Comparison of ENCODE assay signal across 39 cellular contexts in genomic region chr14:60116181-60116580, GRCh38. TPM values are rescaled to one million over a fixed set of nuclear protein-coding genes. Genes with fewer than 3 reads are reported as not detected.
DNase-seq lines count a peak whose midpoint lies in the region; ATAC-seq, FAIRE-seq and TF ChIP-seq lines count a peak whose summit lies in the region.
"Had no signal": no experiment of that assay in that cellular context is flagged by ENCODE, and none has a peak within 500 bp of the region (broad histone marks: within the 10 kb centered on the region; RNA-seq: fewer than 3 reads in every experiment).

No MANE protein-coding gene starts in this region.

- H4K91ac ChIP-seq in IMR-90 (ENCODE audit: insufficient read depth, low read depth, low read length) (no peak overlapping the region), mesenchymal stem cell (ENCODE audit: low read length) (no peak overlapping the region)

- H4K8ac ChIP-seq in IMR-90 (ENCODE audit: low read depth in 2 of 2, low read length in 2 of 2) (no peak overlapping the region), mesenchymal stem cell (ENCODE audit: low read length) (no peak overlapping the region)

- H3K9ac ChIP-seq in IMR-90 (ENCODE audit: low read depth, low read length) (no peak overlapping the region), mesenchymal stem cell (ENCODE audit: low read length) (no peak overlapping the region), HepG2 (ENCODE audit: insufficient read depth, low read depth, low read length) (no peak overlapping the region)
- H3K9ac ChIP-seq: BLaER1 treated with 17β-estradiol and CSF1 and Interleukin-3, amounts not matched to agents 10 nM and 100 nM; KMS-11; parathyroid adenoma had no signal

- DNase-seq in GM12891 (ENCODE audit: insufficient read length, low spot score): no peak
- DNase-seq in IMR-90: peak; percentile 26
- peak; percentile 91 for DNase-seq in epithelial cell of esophagus (ENCODE audit: low read depth)
- DNase-seq in mesenchymal stem cell: peak; percentile 75
- DNase-seq in T1000 (lab: John Stamatoyannopoulos, UW): no peak
- no peak for DNase-seq in hypothalamus (lab: John Stamatoyannopoulos, UW)
- no peak for DNase-seq in HepG2 (ENCODE audit: low spot score)
- DNase-seq: activated CD4-positive, alpha-beta T cell treated with anti-CD3 and anti-CD28 coated beads for 48 hours; activated effector memory CD4-positive, alpha-beta T cell treated with Interleukin-2 at 50 U/mL for 16 hours; anterior cingulate cortex; Calu3; colonic mucosa; DMS79 treated with DMSO at 0.1 percent for 48 hours; effector CD4-positive, alpha-beta T cell; foreskin melanocyte; GOT3; heart right ventricle; left cardiac atrium; MG63; NCI-H1417 treated with DMSO at 0.1 percent for 48 hours; NCI-H2081; NCI-H2227 treated with DMSO at 0.1 percent for 48 hours; NCI-H69; retina; SJCRH30; stimulated activated naive CD4-positive, alpha-beta T cell treated with Interleukin-2 at 50 U/mL for 16 hours; SW 1271; upper lobe of left lung had no signal

- H2AFZ ChIP-seq in IMR-90 (replicated peaks; ENCODE audit: low read length, poor library complexity) (no peak overlapping the region), mesenchymal stem cell (ENCODE audit: low read depth, low read length) (no peak overlapping the region), HepG2 (ENCODE audit: low read length) (no peak overlapping the region)
- H2AFZ ChIP-seq: parathyroid adenoma had no signal

- H2BK120ac ChIP-seq in IMR-90 (ENCODE audit: low read depth, low read length) (no peak overlapping the region), mesenchymal stem cell (ENCODE audit: low read depth, low read length) (no peak overlapping the region)

- peak; percentile 5 for FAIRE-seq in GM12891 (lab: Jason Lieb, UNC)
- no peak for FAIRE-seq in HepG2 (lab: Jason Lieb, UNC)
- FAIRE-seq: GM18507 had no signal

- in situ Hi-C loops in IMR-90 (cut with MboI; ENCODE audit: low sequenced_read_pairs) (no loop called here), HepG2 (cut with HindIII; ENCODE audit: extremely low pct_ligation_motif_present, low pct_unique_long_range_greater_than_20kb) (no loop called here)

- H3K18ac ChIP-seq in IMR-90 (ENCODE audit: low read depth, low read length): no peak overlapping the region
- H3K18ac ChIP-seq in mesenchymal stem cell (ENCODE audit: low read depth in 1 of 2, low read length in 2 of 2): no peak overlapping the region

- H3K27me3 ChIP-seq in IMR-90 (ENCODE audit: control insufficient read depth, insufficient read depth, low read length): no peaks in the 10 kb centered on the region
- H3K27me3 ChIP-seq in mesenchymal stem cell (ENCODE audit: control insufficient read depth in 1 of 2, insufficient read depth in 1 of 2, low read length in 2 of 2): no peaks in the 10 kb centered on the region
- no peaks in the 10 kb centered on the region for H3K27me3 ChIP-seq in HepG2 (ENCODE audit: control insufficient read depth in 1 of 2, insufficient read depth in 2 of 2, low read length in 2 of 2)
- H3K27me3 ChIP-seq: BLaER1 treated with 17β-estradiol and CSF1 and Interleukin-3, amounts not matched to agents 10 nM and 100 nM; cardiac muscle cell; colonic mucosa; heart right ventricle; MG63; SJCRH30; suprapubic skin; upper lobe of left lung had no signal

- H3K23ac ChIP-seq in IMR-90 (ENCODE audit: low read depth, low read length) (no peak overlapping the region), mesenchymal stem cell (ENCODE audit: low read length in 2 of 2) (no peak overlapping the region)

- H3K4ac ChIP-seq in IMR-90 (ENCODE audit: low read depth, low read length): no peak overlapping the region
- no peak overlapping the region for H3K4ac ChIP-seq in mesenchymal stem cell (ENCODE audit: low read depth in 1 of 2, low read length in 2 of 2)

- TF ChIP-seq EP300 in HepG2 (IDR thresholded peaks at IDR 0.05; ENCODE audit: low read depth in 2 of 2, low read length in 2 of 2) (no peak), HepG2 (CRISPR knock-in tag; IDR thresholded peaks at IDR 0.05; ENCODE audit: borderline replicate concordance) (no peak)

- H3K27ac Mint-ChIP-seq in activated T-helper 17 cell treated with anti-CD3 and anti-CD28 coated beads, Interleukin-2, amount 50 U/mL, for 72 hours: no peak overlapping the region
- H3K27ac Mint-ChIP-seq: activated naive CD4-positive, alpha-beta T cell treated with anti-CD3 and anti-CD28 coated beads, Interleukin-2, amount 50 U/mL, for 72 hours; memory B cell had no signal

- no peak overlapping the region for H2BK5ac ChIP-seq in IMR-90 (ENCODE audit: low read depth, low read length, poor library complexity, severe bottlenecking)
- no peak overlapping the region for H2BK5ac ChIP-seq in mesenchymal stem cell (ENCODE audit: low read depth, low read length, poor library complexity, severe bottlenecking)

- H3K27me3 Mint-ChIP-seq in activated T-helper 17 cell treated with anti-CD3 and anti-CD28 coated beads, Interleukin-2, amount 50 U/mL, for 72 hours: no peaks in the 10 kb centered on the region
- H3K27me3 Mint-ChIP-seq: memory B cell had no signal

- no peak overlapping the region for H3K56ac ChIP-seq in IMR-90 (ENCODE audit: extremely low read depth, insufficient read depth, low read length)

- no peaks in the 10 kb centered on the region for H3K9me3 Mint-ChIP-seq in activated T-helper 17 cell treated with anti-CD3 and anti-CD28 coated beads, Interleukin-2, amount 50 U/mL, for 72 hours
- H3K9me3 Mint-ChIP-seq: activated naive CD4-positive, alpha-beta T cell treated with anti-CD3 and anti-CD28 coated beads, Interleukin-2, amount 50 U/mL, for 72 hours; memory B cell had no signal

- H3K4me2 ChIP-seq in IMR-90 (ENCODE audit: low read depth, low read length): no peak overlapping the region
- no peak overlapping the region for H3K4me2 ChIP-seq in mesenchymal stem cell (ENCODE audit: low read length, poor library complexity, severe bottlenecking)
- no peak overlapping the region for H3K4me2 ChIP-seq in HepG2 (ENCODE audit: low read depth, low read length)
- H3K4me2 ChIP-seq: KMS-11 had no signal

- TF ChIP-seq POLR2A in GM12891 (IDR thresholded peaks at IDR 0.05; ENCODE audit: low read depth, low read length) (no peak), IMR-90 (IDR thresholded peaks at IDR 0.05; ENCODE audit: low read depth, low read length) (no peak), HepG2 (IDR thresholded peaks at IDR 0.05; ENCODE audit: insufficient read depth in 1 of 2, low read depth in 2 of 2, low read length in 2 of 2) (no peak)

- TF ChIP-seq CTCF in IMR-90 (conservative IDR thresholded peaks at IDR 0.05; ENCODE audit: low read depth, low read length) (no peak), epithelial cell of esophagus (IDR thresholded peaks at IDR 0.05; ENCODE audit: insufficient read depth, low read depth, low read length, missing control alignments) (no peak), HepG2 (CRISPR knock-in tag; IDR thresholded peaks at IDR 0.05) (no peak)

- H3K14ac ChIP-seq in IMR-90 (replicated peaks; ENCODE audit: low read depth, low read length) (no peak overlapping the region), mesenchymal stem cell (ENCODE audit: low read length in 2 of 2) (no peak overlapping the region)

- POLR2A ChIA-PET in IMR-90 (lab: Charles Lee; ENCODE audit: unreplicated experiment) (no interaction called here), HepG2 (lab: Yijun Ruan, JAX) (no interaction called here)

- H2AK9ac ChIP-seq in IMR-90 (replicated peaks; ENCODE audit: low read depth, low read length, poor library complexity): no peak overlapping the region

- H3K4me1 ChIP-seq in IMR-90 (ENCODE audit: control insufficient read depth, insufficient read depth, low read length): no peaks in the 10 kb centered on the region
- H3K4me1 ChIP-seq in mesenchymal stem cell (ENCODE audit: control insufficient read depth, insufficient read depth, low read depth, low read length): no peaks in the 10 kb centered on the region
- no peaks in the 10 kb centered on the region for H3K4me1 ChIP-seq in HepG2 (ENCODE audit: insufficient read depth, low read length)
- H3K4me1 ChIP-seq: colonic mucosa, parathyroid adenoma, SJCRH30, suprapubic skin, upper lobe of left lung had no signal

- H4K20me1 ChIP-seq in IMR-90 (ENCODE audit: insufficient read depth, low read length) (no peaks in the 10 kb centered on the region; the same call in 1 of the 2 replicates), HepG2 (ENCODE audit: insufficient read depth, low read length) (no peaks in the 10 kb centered on the region)

- CTCF ChIA-PET in IMR-90 (lab: Yijun Ruan, JAX) (no interaction called here), HepG2 (lab: Yijun Ruan, JAX; ENCODE audit: low intra/inter-chr PET ratio, low total read pairs) (no interaction called here)

- H3K27ac ChIP-seq in IMR-90 (ENCODE audit: insufficient read depth, low read length): no peak overlapping the region
- no peak overlapping the region for H3K27ac ChIP-seq in mesenchymal stem cell (ENCODE audit: low read length, poor library complexity, severe bottlenecking)
- no peak overlapping the region for H3K27ac ChIP-seq in HepG2 (ENCODE audit: extremely low read length, insufficient read depth, low read length)
- H3K27ac ChIP-seq: BLaER1 treated with 17β-estradiol and CSF1 and Interleukin-3, amounts not matched to agents 10 nM and 100 nM; cardiac muscle cell; colonic mucosa; heart right ventricle; KMS-11; parathyroid adenoma; SJCRH30; skin epidermis; suprapubic skin; upper lobe of left lung had no signal

- H3K36me3 ChIP-seq in IMR-90 (ENCODE audit: control insufficient read depth, insufficient read depth, low read length): peaks cover 20% of the 10 kb centered on the region
- peaks cover 13 to 67% of the 10 kb centered on the region in 2 experiments for H3K36me3 ChIP-seq in mesenchymal stem cell (ENCODE audit: control insufficient read depth in 1 of 2, insufficient read depth in 2 of 2, low read depth in 1 of 2, low read length in 2 of 2)
- H3K36me3 ChIP-seq in HepG2 (replicated peaks in 1 of 2; ENCODE audit: control insufficient read depth in 1 of 2, insufficient read depth in 2 of 2, low read length in 2 of 2): peaks cover 3 to 41% of the 10 kb centered on the region in 2 experiments

- no peak overlapping the region for H4K5ac ChIP-seq in IMR-90 (ENCODE audit: low read depth, low read length)

- H3K4me1 Mint-ChIP-seq in activated T-helper 17 cell treated with anti-CD3 and anti-CD28 coated beads, Interleukin-2, amount 50 U/mL, for 72 hours: peaks cover 5% of the 10 kb centered on the region
- H3K4me1 Mint-ChIP-seq: memory B cell had no signal

- H3K9me3 ChIP-seq in IMR-90 (ENCODE audit: control insufficient read depth, insufficient read depth, low read length) (no peaks in the 10 kb centered on the region), mesenchymal stem cell (ENCODE audit: control insufficient read depth, low read length) (no peaks in the 10 kb centered on the region), HepG2 (ENCODE audit: low read length) (no peaks in the 10 kb centered on the region)
- H3K9me3 ChIP-seq: BLaER1 treated with 17β-estradiol and CSF1 and Interleukin-3, amounts not matched to agents 10 nM and 100 nM; colonic mucosa; heart right ventricle; MG63; SJCRH30; suprapubic skin; upper lobe of left lung had no signal

- peak; percentile 57 for ATAC-seq in IMR-90 (ENCODE audit: low read depth)
- no peak for ATAC-seq in activated T-helper 17 cell treated with anti-CD3 and anti-CD28 coated beads, Interleukin-2, amount 50 U/mL, for 72 hours (replicated peaks)
- no peak for ATAC-seq in HepG2
- ATAC-seq: activated naive CD4-positive, alpha-beta T cell treated with anti-CD3 and anti-CD28 coated beads, Interleukin-2, amount 50 U/mL, for 72 hours; heart right ventricle; left cardiac atrium; Panc1 had no signal

- no peak overlapping the region for H3K4me3 Mint-ChIP-seq in activated T-helper 17 cell treated with anti-CD3 and anti-CD28 coated beads, Interleukin-2, amount 50 U/mL, for 72 hours
- H3K4me3 Mint-ChIP-seq: memory B cell had no signal

- H2BK15ac ChIP-seq in IMR-90 (ENCODE audit: low read depth, low read length) (no peak overlapping the region), mesenchymal stem cell (ENCODE audit: low read depth, poor library complexity, severe bottlenecking) (no peak overlapping the region)

- H3K79me1 ChIP-seq in IMR-90 (ENCODE audit: low read depth in 1 of 2, low read length in 2 of 2) (peaks cover 22 to 28% of the 10 kb centered on the region in 2 experiments), mesenchymal stem cell (replicated peaks; ENCODE audit: low read length, poor library complexity, severe bottlenecking) (peaks cover 11% of the 10 kb centered on the region)

- dilution Hi-C loops in IMR-90 (cut with HindIII; ENCODE audit: low sequenced_read_pairs, unreplicated experiment): no loop called here

- H2AK5ac ChIP-seq in IMR-90 (ENCODE audit: low read depth, low read length) (no peak overlapping the region), mesenchymal stem cell (ENCODE audit: low read length, severe bottlenecking) (no peak overlapping the region)

- peaks cover 63% of the 10 kb centered on the region for H3K36me3 Mint-ChIP-seq in activated T-helper 17 cell treated with anti-CD3 and anti-CD28 coated beads, Interleukin-2, amount 50 U/mL, for 72 hours (ENCODE audit: low read depth)

- TF ChIP-seq RAD21 in IMR-90 (IDR thresholded peaks at IDR 0.05; ENCODE audit: low read length): no peak
- TF ChIP-seq RAD21 in HepG2 (CRISPR knock-in tag; IDR thresholded peaks at IDR 0.05): no peak

- peaks cover 3% of the 10 kb centered on the region for H3K79me2 ChIP-seq in HepG2 (ENCODE audit: insufficient read depth, low read length)

- 0 out of 2 replicates have a peak, but pooled peaks cover 3% of the 10 kb centered on the region for H3K9me1 ChIP-seq in IMR-90 (ENCODE audit: insufficient read depth, low read length)

- no peak overlapping the region for H2BK20ac ChIP-seq in IMR-90 (ENCODE audit: low read depth, low read length)

- intact Hi-C loops in IMR-90 (cut with micrococcal nuclease) (no loop called here), HepG2 (cut with micrococcal nuclease; ENCODE audit: unreplicated experiment) (no loop called here)

- no peak overlapping the region for H3K4me3 ChIP-seq in IMR-90 (ENCODE audit: insufficient read depth, low read depth, low read length)
- H3K4me3 ChIP-seq in epithelial cell of esophagus (ENCODE audit: low read length): no peak overlapping the region
- no peak overlapping the region for H3K4me3 ChIP-seq in mesenchymal stem cell (ENCODE audit: insufficient read depth in 1 of 2, low read depth in 1 of 2, low read length in 2 of 2)
- H3K4me3 ChIP-seq in HepG2 (replicated peaks in 1 of 3; ENCODE audit: insufficient read depth in 1 of 3, low read depth in 2 of 3, low read length in 3 of 3): no peak overlapping the region
- H3K4me3 ChIP-seq: BLaER1 treated with 17β-estradiol and CSF1 and Interleukin-3, amounts not matched to agents 10 nM and 100 nM; cardiac muscle cell; colonic mucosa; heart right ventricle; MG63; SJCRH30; skin epidermis; suprapubic skin; upper lobe of left lung had no signal

- BruUV-seq in IMR-90 (replicated peaks; lab: Mats Ljungman, UMichigan): no TSS peak
- BruUV-seq in HepG2 (replicated peaks; lab: Mats Ljungman, UMichigan): no TSS peak

- H2BK12ac ChIP-seq in mesenchymal stem cell (ENCODE audit: low read length in 2 of 2): no peak overlapping the region

- no CpG with 5 or more reads among the region's 4 CpGs for WGBS in IMR-90 (ENCODE audit: extremely low coverage in 2 of 2, insufficient read length in 1 of 2), 2 experiments
- 85% methylated on average over 3 of the region's 4 CpGs for WGBS in mesenchymal stem cell
- WGBS in HepG2 (ENCODE audit: low lambda C conversion rate): 91% methylated on average over 4 of the region's 4 CpGs

RNA-seq across cellular contexts. Expression of gene PCNX4, which starts 24.5 kb away (rescaled TPM):
- 14.2 TPM for polyA plus RNA-seq in GM12891 (2012; ENCODE audit: low read depth, missing spikeins)
- 128 and 151 TPM in 2 replicates for total RNA-seq in IMR-90 (2012; rRNA removed)
- 44.7 and 55.4 TPM in 2 replicates for polyA plus RNA-seq in IMR-90 (2012; rRNA removed)
- 34.3 and 60.9 TPM in 2 replicates for polyA plus RNA-seq in IMR-90 (2012; cell fraction: cytosol; rRNA removed)
- polyA plus RNA-seq in IMR-90 (2012; cell fraction: nucleus; rRNA removed; ENCODE audit: low replicate concordance): 64.5 and 76.9 TPM in 2 replicates
- polyA plus RNA-seq in mesenchymal stem cell (2013, experiment 1 of 2): 95.7 TPM
- 101 TPM for polyA plus RNA-seq in mesenchymal stem cell (2013, experiment 2 of 2)
- 10 to 100 TPM; 29.7 to 29.9 TPM for total RNA-seq in activated T-helper 17 cell treated with anti-CD3 and anti-CD28 coated beads, Interleukin-2, amount 50 U/mL, for 72 hours
- 30.0 and 43.0 TPM in 2 replicates for total RNA-seq in HepG2 (2016; rRNA removed; fragmentation: Illumina TruSeq; extraction: Trizol)
- 19.6 and 24.9 TPM in 2 replicates for total RNA-seq in HepG2 (2016; cell fraction: cytosol; rRNA removed; fragmentation: Illumina TruSeq; extraction: Trizol; ENCODE audit: low read depth)
- 33.4 and 40.0 TPM in 2 replicates for total RNA-seq in HepG2 (2016; cell fraction: insoluble cytoplasmic fraction; rRNA removed; fragmentation: Illumina TruSeq; extraction: Trizol)
- 31.6 and 37.0 TPM in 2 replicates for total RNA-seq in HepG2 (2016; cell fraction: membrane; rRNA removed; fragmentation: Illumina TruSeq; extraction: Trizol)
- 55.1 and 58.5 TPM in 2 replicates for total RNA-seq in HepG2 (2016; cell fraction: nucleus; rRNA removed; fragmentation: Illumina TruSeq; extraction: Trizol)
- polyA plus RNA-seq in HepG2 (2011; rRNA removed): 21.0 and 28.6 TPM in 2 replicates
- polyA plus RNA-seq in HepG2 (2011; cell fraction: cytosol; rRNA removed): 14.9 and 22.6 TPM in 2 replicates
- 41.6 and 44.6 TPM in 2 replicates for polyA plus RNA-seq in HepG2 (2011; cell fraction: nucleus; rRNA removed)
- polyA plus RNA-seq in HepG2 (2012): 10.7 and 17.0 TPM in 2 replicates
- polyA plus RNA-seq in HepG2 (2016; cell fraction: cytosol; fragmentation: Illumina TruSeq; extraction: Trizol; ENCODE audit: low read depth): 1.3 and 1.4 TPM in 2 replicates
- 28.1 and 29.8 TPM in 2 replicates for polyA plus RNA-seq in HepG2 (2016; cell fraction: insoluble cytoplasmic fraction; fragmentation: Illumina TruSeq; extraction: Trizol; ENCODE audit: low read depth)
- 5.9 and 6.1 TPM in 2 replicates for polyA plus RNA-seq in HepG2 (2016; cell fraction: membrane; fragmentation: Illumina TruSeq; extraction: Trizol; ENCODE audit: low read depth)
- 62.1 and 73.2 TPM in 2 replicates for polyA plus RNA-seq in HepG2 (2016; cell fraction: nucleus; fragmentation: Illumina TruSeq; extraction: Trizol; ENCODE audit: insufficient read depth, low read depth)
- 62.6 and 74.0 TPM in 2 replicates for polyA minus RNA-seq in HepG2 (2011; rRNA and poly(A)+ RNA removed; ENCODE audit: low replicate concordance)
- 18.1 and 18.8 TPM in 2 replicates for polyA minus RNA-seq in HepG2 (2011; cell fraction: cytosol; rRNA and poly(A)+ RNA removed)
- 105 and 123 TPM in 2 replicates for polyA minus RNA-seq in HepG2 (2011; cell fraction: nucleus; rRNA and poly(A)+ RNA removed)

RNA-seq across cellular contexts. Expression of gene DHRS7, which starts 49.0 kb away (rescaled TPM):
- 60.9 TPM for polyA plus RNA-seq in GM12891 (2012; ENCODE audit: low read depth, missing spikeins)
- total RNA-seq in IMR-90 (2012; rRNA removed): 50.2 and 56.7 TPM in 2 replicates
- polyA plus RNA-seq in IMR-90 (2012; rRNA removed): 30.3 and 33.9 TPM in 2 replicates
- 42.3 and 58.5 TPM in 2 replicates for polyA plus RNA-seq in IMR-90 (2012; cell fraction: cytosol; rRNA removed)
- 16.3 and 17.9 TPM in 2 replicates for polyA plus RNA-seq in IMR-90 (2012; cell fraction: nucleus; rRNA removed; ENCODE audit: low replicate concordance)
- 74.0 TPM for polyA plus RNA-seq in mesenchymal stem cell (2013, experiment 1 of 2)
- 76.4 TPM for polyA plus RNA-seq in mesenchymal stem cell (2013, experiment 2 of 2)
- 10 to 100 TPM; 47.6 to 60.6 TPM for total RNA-seq in activated T-helper 17 cell treated with anti-CD3 and anti-CD28 coated beads, Interleukin-2, amount 50 U/mL, for 72 hours
- 25.2 and 44.4 TPM in 2 replicates for total RNA-seq in HepG2 (2016; rRNA removed; fragmentation: Illumina TruSeq; extraction: Trizol)
- 7.9 and 8.6 TPM in 2 replicates for total RNA-seq in HepG2 (2016; cell fraction: cytosol; rRNA removed; fragmentation: Illumina TruSeq; extraction: Trizol; ENCODE audit: low read depth)
- 26.3 and 40.3 TPM in 2 replicates for total RNA-seq in HepG2 (2016; cell fraction: insoluble cytoplasmic fraction; rRNA removed; fragmentation: Illumina TruSeq; extraction: Trizol)
- total RNA-seq in HepG2 (2016; cell fraction: membrane; rRNA removed; fragmentation: Illumina TruSeq; extraction: Trizol): 9.4 and 10.7 TPM in 2 replicates
- total RNA-seq in HepG2 (2016; cell fraction: nucleus; rRNA removed; fragmentation: Illumina TruSeq; extraction: Trizol): 30.8 and 35.0 TPM in 2 replicates
- polyA plus RNA-seq in HepG2 (2011; rRNA removed): 17.0 and 20.8 TPM in 2 replicates
- 19.3 and 24.1 TPM in 2 replicates for polyA plus RNA-seq in HepG2 (2011; cell fraction: cytosol; rRNA removed)
- polyA plus RNA-seq in HepG2 (2011; cell fraction: nucleus; rRNA removed): 9.2 and 12.0 TPM in 2 replicates
- 23.8 and 32.5 TPM in 2 replicates for polyA plus RNA-seq in HepG2 (2012)
- 6.4 and 6.9 TPM in 2 replicates for polyA plus RNA-seq in HepG2 (2016; cell fraction: cytosol; fragmentation: Illumina TruSeq; extraction: Trizol; ENCODE audit: low read depth)
- polyA plus RNA-seq in HepG2 (2016; cell fraction: insoluble cytoplasmic fraction; fragmentation: Illumina TruSeq; extraction: Trizol; ENCODE audit: low read depth): 21.8 and 23.9 TPM in 2 replicates
- 8.3 and 8.6 TPM in 2 replicates for polyA plus RNA-seq in HepG2 (2016; cell fraction: membrane; fragmentation: Illumina TruSeq; extraction: Trizol; ENCODE audit: low read depth)
- 38.7 and 45.9 TPM in 2 replicates for polyA plus RNA-seq in HepG2 (2016; cell fraction: nucleus; fragmentation: Illumina TruSeq; extraction: Trizol; ENCODE audit: insufficient read depth, low read depth)
- polyA minus RNA-seq in HepG2 (2011; rRNA and poly(A)+ RNA removed; ENCODE audit: low replicate concordance): 9.0 and 23.9 TPM in 2 replicates
- polyA minus RNA-seq in HepG2 (2011; cell fraction: cytosol; rRNA and poly(A)+ RNA removed): 15.3 and 15.4 TPM in 2 replicates
- polyA minus RNA-seq in HepG2 (2011; cell fraction: nucleus; rRNA and poly(A)+ RNA removed): 11.6 and 15.4 TPM in 2 replicates

Comparison
In these comparisons a context has a peak if more than half of its experiments do, and no peak if none do; other contexts are left out.
1. DNase-seq: peak in IMR-90 (single experiment), epithelial cell of esophagus (single experiment) and mesenchymal stem cell (single experiment); none in GM12891 (single experiment), T1000 (single experiment), hypothalamus (0 of 51) and HepG2 (single experiment).